8 cellular contexts compared by ENCODE assay signal in genomic region chr15:41558400-41559238, GRCh38. TPM values are rescaled to one million over a fixed set of nuclear protein-coding genes. Genes with fewer than 3 reads are reported as not detected.
A peak's percentile ranks its signal among the peaks of the same experiment; 100 is the strongest.
DNase-seq lines count a peak whose midpoint lies in the region; ATAC-seq, FAIRE-seq and TF ChIP-seq lines count a peak whose summit lies in the region.

Gene TYRO3 (plus strand): TSS chr15:41559212. CDS start chr15:41559258, 46 bp downstream.

- POLR2A ChIA-PET in activated B cell treated with CpG ODN at 0.5 μM for 24 hours (lab: Charles Lee), result interaction anchor here (1.7 kb wide), 1 partner anchor 14 kb away, joined by 10 read pairs; the partner anchor contains the start of gene RPAP1

- H3K36me3 ChIP-seq in breast epithelium (no peaks in the 10 kb centered on the region), spleen (peaks cover 0 to 5% (median 0%) of the 10 kb centered on the region in 6 donors)

- intact Hi-C loops in activated B cell treated with CpG ODN at 0.5 μM for 24 hours (cut with micrococcal nuclease) (loop anchor here (1.0 to 2.0 kb wide), 3 partner anchors 45 to 216 kb away; partner anchors contain the start of genes ITPKA, LTK and MAPKBP1), breast epithelium (cut with DNase I; ENCODE audit: low total_unique reads) (no loop called here), spleen (cut with DNase I; ENCODE audit: low total_unique reads) (no loop called here)

- peak within 1 kb of the TSS; percentile 90 for H3K4me3 Mint-ChIP-seq in activated B cell treated with CpG ODN at 0.5 μM for 24 hours

- no peaks in the 10 kb centered on the region for H3K9me3 Mint-ChIP-seq in activated B cell treated with CpG ODN at 0.5 μM for 24 hours

- H3K27ac ChIP-seq in breast epithelium (peak within 1 kb of the TSS; percentile 13 to 52), spleen (peak within 1 kb of the TSS in 7 of 8 donors; percentile 67 to 81 (median 77))

- H3K9me3 ChIP-seq in breast epithelium, result no peaks in the 10 kb centered on the region
- no peaks in the 10 kb centered on the region for H3K9me3 ChIP-seq in spleen

- H3K4me3 ChIP-seq in breast epithelium (peak within 1 kb of the TSS; percentile 47 to 97 (median 69)), spleen (peak within 1 kb of the TSS; percentile 36 to 80 (median 55))

- TF ChIP-seq CTCF in D721Med (IDR thresholded peaks at IDR 0.05; ENCODE audit: insufficient read depth, missing control alignments), result no peak
- no peak for TF ChIP-seq CTCF in activated B cell treated with CpG ODN at 0.5 μM for 24 hours (IDR thresholded peaks at IDR 0.05)
- no peak for TF ChIP-seq CTCF in breast epithelium (IDR thresholded peaks at IDR 0.05)
- no peak for TF ChIP-seq CTCF in spleen (IDR thresholded peaks at IDR 0.05 in 8 of 11, conservative IDR thresholded peaks at IDR 0.05 in 3 of 11)

- CTCF ChIA-PET in activated B cell treated with CpG ODN at 0.5 μM for 24 hours (lab: Charles Lee), result no interaction called here

- WGBS in spleen, 5 donors, result 1 to 4% (median 3%) methylated on average over 14 to 81 of the region's 81 CpGs

- H3K36me3 Mint-ChIP-seq in activated B cell treated with CpG ODN at 0.5 μM for 24 hours (ENCODE audit: low read depth), result no peaks in the 10 kb centered on the region

- peaks cover 36% of the 10 kb centered on the region for H3K27me3 Mint-ChIP-seq in activated B cell treated with CpG ODN at 0.5 μM for 24 hours

- DNase-seq in D721Med (ENCODE audit: insufficient read length, low spot score) (peak; percentile 62), HuH-7 (ENCODE audit: low spot score) (peak; percentile 58), activated B cell treated with CpG ODN at 0.5 μM for 24 hours (peak; percentile 59), breast epithelium (ENCODE audit: low spot score in 2 of 2) (no peak), iris pigment epithelial cell (ENCODE audit: low read depth) (peak; percentile 59), spleen (peak; percentile 88)

- H3K4me1 Mint-ChIP-seq in activated B cell treated with CpG ODN at 0.5 μM for 24 hours, result peaks cover 26% of the 10 kb centered on the region

- H3K4me1 ChIP-seq in breast epithelium (peaks cover 6 to 7% of the 10 kb centered on the region in 2 donors), spleen (peaks cover 15 to 87% (median 53%) of the 10 kb centered on the region in 6 donors)

- ATAC-seq in activated B cell treated with CpG ODN at 0.5 μM for 24 hours (ENCODE audit: low read depth), result peak; percentile 61
- no peak for ATAC-seq in HG03378 (IDR thresholded peaks at IDR 0.05; ENCODE audit: unreplicated experiment)
- no peak for ATAC-seq in GM21360 (IDR thresholded peaks at IDR 0.05; ENCODE audit: unreplicated experiment)

- H3K27me3 ChIP-seq in breast epithelium (no peaks in the 10 kb centered on the region), spleen (replicated peaks in 1 of 7) (peaks cover 0 to 39% (median 7%) of the 10 kb centered on the region in 7 donors)

- no peak for TF ChIP-seq POLR2A in breast epithelium (IDR thresholded peaks at IDR 0.05)
- TF ChIP-seq POLR2A in spleen (IDR thresholded peaks at IDR 0.05), result no peak

- H3K27ac Mint-ChIP-seq in activated B cell treated with CpG ODN at 0.5 μM for 24 hours, result peak within 1 kb of the TSS; percentile 59

- no peak for FAIRE-seq in D721Med (lab: Jason Lieb, UNC)

RNA-seq across cellular contexts. Expression of gene TYRO3, which starts in this region (rescaled TPM):
- total RNA-seq in activated B cell treated with CpG ODN at 0.5 μM for 24 hours (0.22 TPM in 1 of 2 replicates, not detected in the other), breast epithelium (10 to 100 TPM in 1 of 3 donors, 1 to 10 TPM in 2; 6.9 to 36.8 (median 8.8) TPM), spleen (10 to 100 TPM; 10.9 to 36.2 (median 21.4) TPM)
- 1 to 10 TPM; 2.6 to 5.7 (median 4.3) TPM for polyA plus RNA-seq in spleen

Comparison
In these comparisons a context has a peak if more than half of its experiments do, and no peak if none do; other contexts are left out.
1. Peak in DNase-seq and ATAC-seq in activated B cell treated with CpG ODN at 0.5 μM for 24 hours; RNA of the gene not detected or under 1 TPM.
2. DNase-seq: peak in D721Med (single experiment), HuH-7 (single experiment), iris pigment epithelial cell (single experiment) and spleen (single experiment); none in breast epithelium (0 of 2).